30 cellular contexts compared by ENCODE assay signal in genomic region chr1:76146184-76146583, GRCh38.
"Had no signal": no experiment of that assay in that cellular context is flagged by ENCODE, and none has a peak within 500 bp of the region (broad histone marks: within the 10 kb centered on the region; RNA-seq: fewer than 3 reads in every experiment).

No MANE protein-coding gene starts in this region.

- H3K4me3 ChIP-seq: ovary, psoas muscle, right lobe of liver, sigmoid colon, suprapubic skin, testis, tibial artery, transverse colon, upper lobe of right lung, uterus had no signal

- H3K27me3 Mint-ChIP-seq: naive B cell; stimulated activated naive CD8-positive, alpha-beta T cell treated with anti-CD3 and anti-CD28 coated beads, Interleukin-15, amount 100 ng/mL, for 72 hours; type B pancreatic cell had no signal

- ATAC-seq: naive thymus-derived CD8-positive, alpha-beta T cell; natural killer cell treated with Interleukin-12 subunit alpha and Interleukin-12 subunit beta and Interleukin-15 and Interleukin-18, amount 100 ng/mL, for 72 hours; psoas muscle; right cardiac atrium; right lobe of liver; stimulated activated memory B cell treated with anti-CD40 and anti-IgM and Interleukin-4, amounts not matched to agents 10 μg/mL and 1 μg/mL and 100 μg/mL, for 72 hours; stimulated activated naive CD8-positive, alpha-beta T cell treated with anti-CD3 and anti-CD28 coated beads, Interleukin-15, amount 100 ng/mL, for 72 hours; stimulated activated naive CD8-positive, alpha-beta T cell treated with anti-CD3 and anti-CD28 coated beads, Interleukin-15, Interleukin-2, amounts not matched to agents 100 U/mL and 50 U/mL, for 24 hours; upper lobe of right lung had no signal

- H3K27me3 ChIP-seq: ovary, right lobe of liver, sigmoid colon, suprapubic skin, testis, tibial artery, transverse colon, upper lobe of right lung, uterus had no signal

- H3K9ac ChIP-seq: parathyroid adenoma had no signal

- H3K36me3 Mint-ChIP-seq: naive B cell; natural killer cell treated with Interleukin-12 subunit alpha and Interleukin-12 subunit beta and Interleukin-15 and Interleukin-18, amount 100 ng/mL, for 72 hours; stimulated activated memory B cell treated with anti-CD40 and anti-IgM and Interleukin-4, amounts not matched to agents 10 μg/mL and 1 μg/mL and 100 μg/mL, for 72 hours; type B pancreatic cell had no signal

- H3K4me3 Mint-ChIP-seq: naive B cell; naive thymus-derived CD8-positive, alpha-beta T cell; natural killer cell treated with Interleukin-12 subunit alpha and Interleukin-12 subunit beta and Interleukin-15 and Interleukin-18, amount 100 ng/mL, for 72 hours; neural crest cell; stimulated activated memory B cell treated with anti-CD40 and anti-IgM and Interleukin-4, amounts not matched to agents 10 μg/mL and 1 μg/mL and 100 μg/mL, for 72 hours; stimulated activated naive CD8-positive, alpha-beta T cell treated with anti-CD3 and anti-CD28 coated beads, Interleukin-15, amount 100 ng/mL, for 72 hours; type B pancreatic cell had no signal

- H3K79me2 ChIP-seq: parathyroid adenoma had no signal

- H3K27ac Mint-ChIP-seq: natural killer cell treated with Interleukin-12 subunit alpha and Interleukin-12 subunit beta and Interleukin-15 and Interleukin-18, amount 100 ng/mL, for 72 hours; progenitor cell of endocrine pancreas; stimulated activated memory B cell treated with anti-CD40 and anti-IgM and Interleukin-4, amounts not matched to agents 10 μg/mL and 1 μg/mL and 100 μg/mL, for 72 hours; stimulated activated naive CD8-positive, alpha-beta T cell treated with anti-CD3 and anti-CD28 coated beads, Interleukin-15, amount 100 ng/mL, for 72 hours; type B pancreatic cell had no signal

- H3K27ac ChIP-seq: ovary, parathyroid adenoma, psoas muscle, right lobe of liver, sigmoid colon, suprapubic skin, testis, tibial artery, transverse colon, upper lobe of right lung, uterus had no signal

- H3K4me1 Mint-ChIP-seq: stimulated activated naive CD8-positive, alpha-beta T cell treated with anti-CD3 and anti-CD28 coated beads, Interleukin-15, amount 100 ng/mL, for 72 hours had no signal

- DNase-seq: naive B cell; naive thymus-derived CD8-positive, alpha-beta T cell; occipital lobe; ovary; posterior cingulate gyrus; psoas muscle; right cardiac atrium; right lobe of liver; sigmoid colon; small intestine; stimulated activated CD4-positive, alpha-beta T cell treated with anti-CD3 and anti-CD28 coated beads, Interleukin-15, amount 100 ng/mL, for 24 hours; stimulated activated CD4-positive, alpha-beta T cell treated with anti-CD3 and anti-CD28 coated beads, Interleukin-2, amount 100 ng/mL, for 24 hours; stimulated activated CD4-positive, alpha-beta T cell treated with anti-CD3 and anti-CD28 coated beads, Interleukin-2, amount 100 ng/mL, for 48 hours; stimulated activated CD4-positive, alpha-beta T cell treated with anti-CD3 and anti-CD28 coated beads, Interleukin-4, amount 100 ng/mL, for 24 hours; stimulated activated naive CD4-positive, alpha-beta T cell; stimulated activated naive CD8-positive, alpha-beta T cell treated with anti-CD3 and anti-CD28 coated beads, Interleukin-15, amount 100 ng/mL, for 72 hours; stimulated activated naive CD8-positive, alpha-beta T cell treated with anti-CD3 and anti-CD28 coated beads, Interleukin-15, Interleukin-2, amounts not matched to agents 100 U/mL and 50 U/mL, for 24 hours; substantia nigra; testis; tibial artery; transverse colon; upper lobe of right lung; uterus had no signal

- H2AFZ ChIP-seq: parathyroid adenoma had no signal

- H3K4me1 ChIP-seq: parathyroid adenoma, psoas muscle, right lobe of liver, sigmoid colon, suprapubic skin, testis, upper lobe of right lung had no signal

- H3K36me3 ChIP-seq: ovary, right lobe of liver, sigmoid colon, suprapubic skin, tibial artery, transverse colon, upper lobe of right lung, uterus had no signal

- H3K9me3 Mint-ChIP-seq: naive B cell; naive thymus-derived CD8-positive, alpha-beta T cell; natural killer cell treated with Interleukin-12 subunit alpha and Interleukin-12 subunit beta and Interleukin-15 and Interleukin-18, amount 100 ng/mL, for 72 hours; neural crest cell; stimulated activated memory B cell treated with anti-CD40 and anti-IgM and Interleukin-4, amounts not matched to agents 10 μg/mL and 1 μg/mL and 100 μg/mL, for 72 hours; stimulated activated naive CD8-positive, alpha-beta T cell treated with anti-CD3 and anti-CD28 coated beads, Interleukin-15, amount 100 ng/mL, for 72 hours had no signal

- H3K9me3 ChIP-seq: ovary, psoas muscle, right lobe of liver, sigmoid colon, suprapubic skin, testis, tibial artery, transverse colon, upper lobe of right lung, uterus had no signal
